Comparison of ENCODE assay signal across 25 cellular contexts in the genomic region with DNA sequence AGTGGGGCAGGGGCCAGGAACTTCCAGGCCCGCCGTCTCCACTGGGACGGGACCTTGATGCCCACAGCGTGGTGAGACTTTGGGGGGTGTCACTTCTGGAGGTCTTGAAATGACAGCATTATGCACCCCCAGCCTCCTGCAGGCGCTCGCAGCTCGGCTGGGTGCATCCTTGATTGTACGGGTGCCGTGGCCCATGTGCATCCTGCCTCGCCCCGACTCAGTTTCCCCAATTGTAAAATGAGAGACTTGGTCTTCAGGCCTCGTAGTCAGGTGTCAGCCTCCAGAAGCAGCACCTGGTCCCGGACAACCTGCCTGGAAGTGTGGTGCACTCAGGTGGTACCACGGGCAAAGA.
"Had no signal": no experiment of that assay in that cellular context is flagged by ENCODE, and none has a peak within 500 bp of the region (broad histone marks: within the 10 kb centered on the region; RNA-seq: fewer than 3 reads in every experiment).

No MANE protein-coding gene starts in this region.

- H3K27me3 ChIP-seq: brain microvascular endothelial cell, dorsolateral prefrontal cortex had no signal

- H3K4me3 ChIP-seq: coronary artery, dorsolateral prefrontal cortex had no signal

- H3K27ac ChIP-seq: brain microvascular endothelial cell, coronary artery, WERI-Rb-1 had no signal

- DNase-seq: activated B cell treated with CpG ODN at 0.5 μM for 24 hours; activated CD4-positive, alpha-beta T cell treated with anti-CD3 and anti-CD28 coated beads for 48 hours; activated CD4-positive, alpha-beta T cell treated with anti-CD3 and anti-CD28 coated beads, Interleukin-2, amount 50 U/mL, for 1 hour; activated CD4-positive, alpha-beta T cell treated with anti-CD3 and anti-CD28 coated beads, Interleukin-2, amount 50 U/mL, for 48 hours; activated CD8-positive, alpha-beta memory T cell treated with anti-CD3 and anti-CD28 coated beads, Interleukin-2, amount 10 ng/mL, durations not matched to agents 7 days and 5 days; activated CD8-positive, alpha-beta memory T cell treated with anti-CD3 and anti-CD28 coated beads, Interleukin-2, amount 50 U/mL, for 4 hours; activated CD8-positive, alpha-beta T cell treated with anti-CD3 and anti-CD28 coated beads, Interleukin-2, amount 10 ng/mL, durations not matched to agents 7 days and 5 days; activated gamma-delta T cell; activated naive CD4-positive, alpha-beta T cell treated with anti-CD3 and anti-CD28 coated beads, Interleukin-2, amount 50 U/mL, for 16 hours; activated naive CD4-positive, alpha-beta T cell treated with Interleukin-2 at 50 U/mL for 16 hours; activated T-cell treated with anti-CD3 and anti-CD28 coated beads, Interleukin-2, amount 50 U/mL, for 24 hours; activated T-cell treated with anti-CD3 and anti-CD28 coated beads, Interleukin-2, amount 50 U/mL, for 72 hours; amniotic stem cell; anterior cingulate cortex; brain microvascular endothelial cell; effector memory CD4-positive, alpha-beta T cell; endodermal cell; foreskin fibroblast; head of caudate nucleus; T-helper 1 cell; T-helper 17 cell; T1000; WERI-Rb-1 had no signal
